ENCODE assay signal across 1 cellular context in the genomic region with DNA sequence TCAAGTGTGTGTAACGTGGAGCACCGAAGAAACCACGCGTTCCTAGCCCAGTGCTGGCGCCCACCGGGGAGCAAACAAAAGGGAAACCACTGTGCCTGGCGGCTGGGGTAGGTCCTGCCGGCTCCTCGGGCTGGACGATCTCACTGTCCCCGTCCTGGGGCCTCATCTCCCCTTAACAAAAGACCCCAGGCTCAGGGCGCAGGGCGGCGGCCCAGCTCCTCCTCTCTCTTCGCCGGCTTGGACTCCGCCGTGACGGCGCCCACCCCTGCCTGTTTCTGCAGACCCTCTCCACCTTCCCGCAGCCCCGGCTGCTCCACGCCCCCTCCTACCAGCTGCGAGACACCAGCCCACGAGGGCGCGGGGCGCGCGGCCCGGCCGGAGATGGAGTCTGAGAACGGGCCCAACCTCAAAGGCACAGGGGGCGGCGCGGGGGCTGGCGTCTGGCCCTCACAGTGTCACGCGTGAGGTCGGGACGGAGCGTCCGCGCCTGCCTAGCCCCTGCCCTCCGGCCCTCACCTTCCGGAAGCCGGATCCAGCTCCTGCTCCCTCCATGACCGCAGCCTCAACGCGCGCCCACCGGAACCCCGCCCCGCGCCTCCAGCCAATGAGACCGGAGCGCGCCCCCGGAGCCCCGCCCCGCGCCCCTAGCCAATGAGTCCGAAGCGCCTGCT.
TF ChIP-seq lines count a peak whose summit lies in the region.

A gene (minus strand): TSS at position 569 of the 671 bp plus-strand sequence. CDS start 17 bp downstream, at position 552.

TF ChIP-seq in HepG2, 621 proteins besides CTCF, POLR2A, EP300 and RAD21 (continued from another document and continues in another):
- TF ChIP-seq, protein P1, sequence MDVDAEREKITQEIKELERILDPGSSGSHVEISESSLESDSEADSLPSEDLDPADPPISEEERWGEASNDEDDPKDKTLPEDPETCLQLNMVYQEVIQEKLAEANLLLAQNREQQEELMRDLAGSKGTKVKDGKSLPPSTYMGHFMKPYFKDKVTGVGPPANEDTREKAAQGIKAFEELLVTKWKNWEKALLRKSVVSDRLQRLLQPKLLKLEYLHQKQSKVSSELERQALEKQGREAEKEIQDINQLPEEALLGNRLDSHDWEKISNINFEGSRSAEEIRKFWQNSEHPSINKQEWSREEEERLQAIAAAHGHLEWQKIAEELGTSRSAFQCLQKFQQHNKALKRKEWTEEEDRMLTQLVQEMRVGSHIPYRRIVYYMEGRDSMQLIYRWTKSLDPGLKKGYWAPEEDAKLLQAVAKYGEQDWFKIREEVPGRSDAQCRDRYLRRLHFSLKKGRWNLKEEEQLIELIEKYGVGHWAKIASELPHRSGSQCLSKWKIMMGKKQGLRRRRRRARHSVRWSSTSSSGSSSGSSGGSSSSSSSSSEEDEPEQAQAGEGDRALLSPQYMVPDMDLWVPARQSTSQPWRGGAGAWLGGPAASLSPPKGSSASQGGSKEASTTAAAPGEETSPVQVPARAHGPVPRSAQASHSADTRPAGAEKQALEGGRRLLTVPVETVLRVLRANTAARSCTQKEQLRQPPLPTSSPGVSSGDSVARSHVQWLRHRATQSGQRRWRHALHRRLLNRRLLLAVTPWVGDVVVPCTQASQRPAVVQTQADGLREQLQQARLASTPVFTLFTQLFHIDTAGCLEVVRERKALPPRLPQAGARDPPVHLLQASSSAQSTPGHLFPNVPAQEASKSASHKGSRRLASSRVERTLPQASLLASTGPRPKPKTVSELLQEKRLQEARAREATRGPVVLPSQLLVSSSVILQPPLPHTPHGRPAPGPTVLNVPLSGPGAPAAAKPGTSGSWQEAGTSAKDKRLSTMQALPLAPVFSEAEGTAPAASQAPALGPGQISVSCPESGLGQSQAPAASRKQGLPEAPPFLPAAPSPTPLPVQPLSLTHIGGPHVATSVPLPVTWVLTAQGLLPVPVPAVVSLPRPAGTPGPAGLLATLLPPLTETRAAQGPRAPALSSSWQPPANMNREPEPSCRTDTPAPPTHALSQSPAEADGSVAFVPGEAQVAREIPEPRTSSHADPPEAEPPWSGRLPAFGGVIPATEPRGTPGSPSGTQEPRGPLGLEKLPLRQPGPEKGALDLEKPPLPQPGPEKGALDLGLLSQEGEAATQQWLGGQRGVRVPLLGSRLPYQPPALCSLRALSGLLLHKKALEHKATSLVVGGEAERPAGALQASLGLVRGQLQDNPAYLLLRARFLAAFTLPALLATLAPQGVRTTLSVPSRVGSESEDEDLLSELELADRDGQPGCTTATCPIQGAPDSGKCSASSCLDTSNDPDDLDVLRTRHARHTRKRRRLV (CRISPR knock-in tag; IDR thresholded peaks at IDR 0.05): no peak
- TF ChIP-seq MIER3 (CRISPR knock-in tag; IDR thresholded peaks at IDR 0.05; ENCODE audit: borderline replicate concordance) (no peak), PLRG1 (conservative IDR thresholded peaks at IDR 0.05) (no peak), PCBP1 (IDR thresholded peaks at IDR 0.05; ENCODE audit: borderline replicate concordance, low read depth, low read length) (peak; percentile 77; the same call in 1 of the 2 replicates), CENPX (CRISPR knock-in tag; IDR thresholded peaks at IDR 0.05) (no peak), SETDB1 (CRISPR knock-in tag; IDR thresholded peaks at IDR 0.05; ENCODE audit: borderline replicate concordance) (no peak), NPAS2 (CRISPR knock-in tag; IDR thresholded peaks at IDR 0.05; ENCODE audit: borderline replicate concordance) (no peak), ZNF317 (CRISPR knock-in tag; IDR thresholded peaks at IDR 0.05) (peak; percentile 61; the same call in 1 of the 2 replicates), NCOA2 (CRISPR knock-in tag; IDR thresholded peaks at IDR 0.05) (no peak), KDM5B (CRISPR knock-in tag; IDR thresholded peaks at IDR 0.05; ENCODE audit: borderline replicate concordance) (peak; percentile 93), RFX1 (IDR thresholded peaks at IDR 0.05) (no peak), ZBTB7A (CRISPR knock-in tag; IDR thresholded peaks at IDR 0.05) (peak; percentile 59), ZFP36L1 (CRISPR knock-in tag; IDR thresholded peaks at IDR 0.05) (no peak), NCOA1 (CRISPR knock-in tag; IDR thresholded peaks at IDR 0.05) (no peak), YEATS2 (CRISPR knock-in tag; IDR thresholded peaks at IDR 0.05; ENCODE audit: borderline replicate concordance) (no peak), ZFP36L2 (CRISPR knock-in tag; IDR thresholded peaks at IDR 0.05) (0 out of 2 replicates have a peak, but pooled peaks have one; percentile 70), NONO (IDR thresholded peaks at IDR 0.05) (no peak), NONO (CRISPR knock-in tag; conservative IDR thresholded peaks at IDR 0.05) (0 out of 2 replicates have a peak, but pooled peaks have one; percentile 1), MXI1 (IDR thresholded peaks at IDR 0.05; ENCODE audit: borderline replicate concordance, low read depth, low read length) (no peak), KLF12 (CRISPR knock-in tag; IDR thresholded peaks at IDR 0.05; ENCODE audit: borderline replicate concordance) (no peak; the same call in 1 of the 2 replicates)
- TF ChIP-seq, protein P2, sequence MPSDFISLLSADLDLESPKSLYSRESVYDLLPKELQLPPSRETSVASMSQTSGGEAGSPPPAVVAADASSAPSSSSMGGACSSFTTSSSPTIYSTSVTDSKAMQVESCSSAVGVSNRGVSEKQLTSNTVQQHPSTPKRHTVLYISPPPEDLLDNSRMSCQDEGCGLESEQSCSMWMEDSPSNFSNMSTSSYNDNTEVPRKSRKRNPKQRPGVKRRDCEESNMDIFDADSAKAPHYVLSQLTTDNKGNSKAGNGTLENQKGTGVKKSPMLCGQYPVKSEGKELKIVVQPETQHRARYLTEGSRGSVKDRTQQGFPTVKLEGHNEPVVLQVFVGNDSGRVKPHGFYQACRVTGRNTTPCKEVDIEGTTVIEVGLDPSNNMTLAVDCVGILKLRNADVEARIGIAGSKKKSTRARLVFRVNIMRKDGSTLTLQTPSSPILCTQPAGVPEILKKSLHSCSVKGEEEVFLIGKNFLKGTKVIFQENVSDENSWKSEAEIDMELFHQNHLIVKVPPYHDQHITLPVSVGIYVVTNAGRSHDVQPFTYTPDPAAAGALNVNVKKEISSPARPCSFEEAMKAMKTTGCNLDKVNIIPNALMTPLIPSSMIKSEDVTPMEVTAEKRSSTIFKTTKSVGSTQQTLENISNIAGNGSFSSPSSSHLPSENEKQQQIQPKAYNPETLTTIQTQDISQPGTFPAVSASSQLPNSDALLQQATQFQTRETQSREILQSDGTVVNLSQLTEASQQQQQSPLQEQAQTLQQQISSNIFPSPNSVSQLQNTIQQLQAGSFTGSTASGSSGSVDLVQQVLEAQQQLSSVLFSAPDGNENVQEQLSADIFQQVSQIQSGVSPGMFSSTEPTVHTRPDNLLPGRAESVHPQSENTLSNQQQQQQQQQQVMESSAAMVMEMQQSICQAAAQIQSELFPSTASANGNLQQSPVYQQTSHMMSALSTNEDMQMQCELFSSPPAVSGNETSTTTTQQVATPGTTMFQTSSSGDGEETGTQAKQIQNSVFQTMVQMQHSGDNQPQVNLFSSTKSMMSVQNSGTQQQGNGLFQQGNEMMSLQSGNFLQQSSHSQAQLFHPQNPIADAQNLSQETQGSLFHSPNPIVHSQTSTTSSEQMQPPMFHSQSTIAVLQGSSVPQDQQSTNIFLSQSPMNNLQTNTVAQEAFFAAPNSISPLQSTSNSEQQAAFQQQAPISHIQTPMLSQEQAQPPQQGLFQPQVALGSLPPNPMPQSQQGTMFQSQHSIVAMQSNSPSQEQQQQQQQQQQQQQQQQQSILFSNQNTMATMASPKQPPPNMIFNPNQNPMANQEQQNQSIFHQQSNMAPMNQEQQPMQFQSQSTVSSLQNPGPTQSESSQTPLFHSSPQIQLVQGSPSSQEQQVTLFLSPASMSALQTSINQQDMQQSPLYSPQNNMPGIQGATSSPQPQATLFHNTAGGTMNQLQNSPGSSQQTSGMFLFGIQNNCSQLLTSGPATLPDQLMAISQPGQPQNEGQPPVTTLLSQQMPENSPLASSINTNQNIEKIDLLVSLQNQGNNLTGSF (CRISPR knock-in tag; IDR thresholded peaks at IDR 0.05): peak; percentile 56; the same call in 1 of the 2 replicates
- TF ChIP-seq, protein P3, sequence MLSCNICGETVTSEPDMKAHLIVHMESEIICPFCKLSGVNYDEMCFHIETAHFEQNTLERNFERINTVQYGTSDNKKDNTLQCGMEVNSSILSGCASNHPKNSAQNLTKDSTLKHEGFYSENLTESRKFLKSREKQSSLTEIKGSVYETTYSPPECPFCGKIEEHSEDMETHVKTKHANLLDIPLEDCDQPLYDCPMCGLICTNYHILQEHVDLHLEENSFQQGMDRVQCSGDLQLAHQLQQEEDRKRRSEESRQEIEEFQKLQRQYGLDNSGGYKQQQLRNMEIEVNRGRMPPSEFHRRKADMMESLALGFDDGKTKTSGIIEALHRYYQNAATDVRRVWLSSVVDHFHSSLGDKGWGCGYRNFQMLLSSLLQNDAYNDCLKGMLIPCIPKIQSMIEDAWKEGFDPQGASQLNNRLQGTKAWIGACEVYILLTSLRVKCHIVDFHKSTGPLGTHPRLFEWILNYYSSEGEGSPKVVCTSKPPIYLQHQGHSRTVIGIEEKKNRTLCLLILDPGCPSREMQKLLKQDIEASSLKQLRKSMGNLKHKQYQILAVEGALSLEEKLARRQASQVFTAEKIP (CRISPR knock-in tag; IDR thresholded peaks at IDR 0.05; ENCODE audit: borderline replicate concordance): no peak
- TF ChIP-seq, protein P4, sequence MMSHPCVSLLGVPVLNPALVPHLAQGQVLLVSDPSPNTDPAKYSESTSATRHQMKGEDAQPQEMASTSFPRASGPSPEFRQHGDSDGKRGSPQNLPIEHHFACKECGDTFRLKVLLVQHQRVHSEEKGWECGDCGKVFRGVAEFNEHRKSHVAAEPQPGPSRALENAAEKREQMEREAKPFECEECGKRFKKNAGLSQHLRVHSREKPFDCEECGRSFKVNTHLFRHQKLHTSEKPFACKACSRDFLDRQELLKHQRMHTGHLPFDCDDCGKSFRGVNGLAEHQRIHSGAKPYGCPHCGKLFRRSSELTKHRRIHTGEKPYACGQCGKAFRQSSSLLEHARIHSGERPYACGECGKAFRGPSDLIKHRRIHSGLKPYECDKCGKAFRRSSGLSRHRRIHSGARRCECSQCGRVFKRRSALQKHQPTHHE (CRISPR knock-in tag; IDR thresholded peaks at IDR 0.05; ENCODE audit: borderline replicate concordance): peak; percentile 90
- TF ChIP-seq, protein P5, sequence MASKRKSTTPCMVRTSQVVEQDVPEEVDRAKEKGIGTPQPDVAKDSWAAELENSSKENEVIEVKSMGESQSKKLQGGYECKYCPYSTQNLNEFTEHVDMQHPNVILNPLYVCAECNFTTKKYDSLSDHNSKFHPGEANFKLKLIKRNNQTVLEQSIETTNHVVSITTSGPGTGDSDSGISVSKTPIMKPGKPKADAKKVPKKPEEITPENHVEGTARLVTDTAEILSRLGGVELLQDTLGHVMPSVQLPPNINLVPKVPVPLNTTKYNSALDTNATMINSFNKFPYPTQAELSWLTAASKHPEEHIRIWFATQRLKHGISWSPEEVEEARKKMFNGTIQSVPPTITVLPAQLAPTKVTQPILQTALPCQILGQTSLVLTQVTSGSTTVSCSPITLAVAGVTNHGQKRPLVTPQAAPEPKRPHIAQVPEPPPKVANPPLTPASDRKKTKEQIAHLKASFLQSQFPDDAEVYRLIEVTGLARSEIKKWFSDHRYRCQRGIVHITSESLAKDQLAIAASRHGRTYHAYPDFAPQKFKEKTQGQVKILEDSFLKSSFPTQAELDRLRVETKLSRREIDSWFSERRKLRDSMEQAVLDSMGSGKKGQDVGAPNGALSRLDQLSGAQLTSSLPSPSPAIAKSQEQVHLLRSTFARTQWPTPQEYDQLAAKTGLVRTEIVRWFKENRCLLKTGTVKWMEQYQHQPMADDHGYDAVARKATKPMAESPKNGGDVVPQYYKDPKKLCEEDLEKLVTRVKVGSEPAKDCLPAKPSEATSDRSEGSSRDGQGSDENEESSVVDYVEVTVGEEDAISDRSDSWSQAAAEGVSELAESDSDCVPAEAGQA (IDR thresholded peaks at IDR 0.05; ENCODE audit: low read depth): no peak
- TF ChIP-seq, protein P5 (CRISPR knock-in tag; IDR thresholded peaks at IDR 0.05; ENCODE audit: borderline replicate concordance): no peak
- TF ChIP-seq, protein P6, sequence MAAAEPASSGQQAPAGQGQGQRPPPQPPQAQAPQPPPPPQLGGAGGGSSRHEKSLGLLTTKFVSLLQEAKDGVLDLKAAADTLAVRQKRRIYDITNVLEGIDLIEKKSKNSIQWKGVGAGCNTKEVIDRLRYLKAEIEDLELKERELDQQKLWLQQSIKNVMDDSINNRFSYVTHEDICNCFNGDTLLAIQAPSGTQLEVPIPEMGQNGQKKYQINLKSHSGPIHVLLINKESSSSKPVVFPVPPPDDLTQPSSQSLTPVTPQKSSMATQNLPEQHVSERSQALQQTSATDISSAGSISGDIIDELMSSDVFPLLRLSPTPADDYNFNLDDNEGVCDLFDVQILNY (CRISPR knock-in tag; conservative IDR thresholded peaks at IDR 0.05): no peak
- TF ChIP-seq, protein P7, sequence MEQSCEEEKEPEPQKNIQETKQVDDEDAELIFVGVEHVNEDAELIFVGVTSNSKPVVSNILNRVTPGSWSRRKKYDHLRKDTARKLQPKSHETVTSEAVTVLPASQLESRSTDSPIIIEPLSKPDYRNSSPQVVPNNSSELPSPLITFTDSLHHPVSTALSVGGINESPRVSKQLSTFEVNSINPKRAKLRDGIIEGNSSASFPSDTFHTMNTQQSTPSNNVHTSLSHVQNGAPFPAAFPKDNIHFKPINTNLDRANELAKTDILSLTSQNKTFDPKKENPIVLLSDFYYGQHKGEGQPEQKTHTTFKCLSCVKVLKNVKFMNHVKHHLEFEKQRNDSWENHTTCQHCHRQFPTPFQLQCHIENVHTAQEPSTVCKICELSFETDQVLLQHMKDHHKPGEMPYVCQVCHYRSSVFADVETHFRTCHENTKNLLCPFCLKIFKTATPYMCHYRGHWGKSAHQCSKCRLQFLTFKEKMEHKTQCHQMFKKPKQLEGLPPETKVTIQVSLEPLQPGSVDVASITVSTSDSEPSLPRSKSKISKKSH (CRISPR knock-in tag; IDR thresholded peaks at IDR 0.05; ENCODE audit: borderline replicate concordance): 0 out of 2 replicates have a peak, but pooled peaks have one; percentile 60
